In genomic region chr17:77332034-77332971, GRCh38 we compare ENCODE assay signal across 9 cellular contexts.
DNase-seq lines count a peak whose midpoint lies in the region; ATAC-seq, FAIRE-seq and TF ChIP-seq lines count a peak whose summit lies in the region.
"Had no signal": no experiment of that assay in that cellular context is flagged by ENCODE, and none has a peak within 500 bp of the region (broad histone marks: within the 10 kb centered on the region; RNA-seq: fewer than 3 reads in every experiment).

No MANE protein-coding gene starts in this region.

- no peak overlapping the region for H3K4me3 ChIP-seq in small intestine (ENCODE audit: low read depth in 1 of 2, low read length in 2 of 2)
- H3K4me3 ChIP-seq: body of pancreas had no signal

- peaks cover 0 to 7% of the 10 kb centered on the region in 2 donors for H3K4me1 ChIP-seq in small intestine (ENCODE audit: control insufficient read depth in 2 of 2, insufficient read depth in 1 of 2, low read depth in 1 of 2, low read length in 1 of 2)

- no peak for FAIRE-seq in small intestine (lab: Jason Lieb, UNC)

- H3K9me3 ChIP-seq in small intestine (ENCODE audit: control insufficient read depth, low read depth) = no peaks in the 10 kb centered on the region
- H3K9me3 ChIP-seq: body of pancreas had no signal

- no peak for ATAC-seq in GM18517 (IDR thresholded peaks at IDR 0.05; ENCODE audit: unreplicated experiment)
- no peak for ATAC-seq in GM18511 (IDR thresholded peaks at IDR 0.05; ENCODE audit: unreplicated experiment)

- TF ChIP-seq CTCF in GM13977 (IDR thresholded peaks at IDR 0.05; ENCODE audit: extremely low read depth, insufficient read depth, missing control alignments) = no peak

- H3K27me3 ChIP-seq in small intestine (ENCODE audit: control insufficient read depth in 2 of 2, insufficient read depth in 2 of 2, low read length in 2 of 2) = no peaks in the 10 kb centered on the region
- H3K27me3 ChIP-seq: body of pancreas had no signal

- DNase-seq in H4 (ENCODE audit: low spot score) = peak; percentile 91
- DNase-seq in T-helper 1 cell = peak in 3 of 5 donors; percentile 37 to 76 (median 49)
- peak; percentile 19 for DNase-seq in effector CD8-positive, alpha-beta T cell (lab: John Stamatoyannopoulos, UW)
- DNase-seq in small intestine = peak; percentile 32
- DNase-seq in GM13977 (ENCODE audit: low spot score) = no peak
- no peak for DNase-seq in SKM-1 treated with dmso at 0.1 percent for 144 hours (lab: John Stamatoyannopoulos, UW; ENCODE audit: unreplicated experiment)

- H3K36me3 ChIP-seq in small intestine (ENCODE audit: control insufficient read depth in 2 of 2, insufficient read depth in 2 of 2, low read length in 2 of 2) = no peaks in the 10 kb centered on the region

- peak overlapping the region; percentile 21 to 41 for H3K27ac ChIP-seq in small intestine (ENCODE audit: low read depth in 1 of 2, low read length in 1 of 2)

- in situ Hi-C loops in GM13977 (cut with MboI; ENCODE audit: low pct_unique_long_range_greater_than_20kb, low sequenced_read_pairs, unreplicated experiment) = loop anchor here (25.0 kb wide), 1 partner anchor 680 kb away; no protein-coding TSS in a partner anchor

- WGBS in small intestine, 3 donors = 64 to 73% (median 67%) methylated on average over 13 of the region's 13 CpGs

Comparison
In these comparisons a context has a peak if more than half of its experiments do, and no peak if none do; other contexts are left out.
1. DNase-seq: peak in H4 (single experiment), T-helper 1 cell (3 of 5), effector CD8-positive, alpha-beta T cell (single experiment) and small intestine (single experiment); none in GM13977 (single experiment) and SKM-1 treated with dmso at 0.1 percent for 144 hours (single experiment).